Comparison of ENCODE assay signal across 32 cellular contexts in genomic region chr15:28900041-28900891, GRCh38. TPM values are rescaled to one million over a fixed set of nuclear protein-coding genes. Genes with fewer than 3 reads are reported as not detected.
DNase-seq lines count a peak whose midpoint lies in the region; ATAC-seq and TF ChIP-seq lines count a peak whose summit lies in the region.
"Had no signal": no experiment of that assay in that cellular context is flagged by ENCODE, and none has a peak within 500 bp of the region (broad histone marks: within the 10 kb centered on the region; RNA-seq: fewer than 3 reads in every experiment).

No MANE protein-coding gene starts in this region.

- 94% methylated on average over 5 of the region's 18 CpGs; no CpG with 5 or more reads in 1 of the 2 experiments for WGBS in IMR-90 (ENCODE audit: extremely low coverage in 2 of 2, insufficient read length in 1 of 2), 2 experiments
- WGBS in gastroesophageal sphincter (ENCODE audit: low coverage in 1 of 2), 2 donors, result 73 to 94% methylated on average over 4 to 6 of the region's 18 CpGs

- no peak overlapping the region for H3K4me2 ChIP-seq in IMR-90 (ENCODE audit: low read depth, low read length)

- peak overlapping the region; percentile 80 for H3K27ac Mint-ChIP-seq in CD8-positive, alpha-beta T cell
- H3K27ac Mint-ChIP-seq in stimulated activated effector memory CD8-positive, alpha-beta T cell treated with anti-CD3 and anti-CD28 coated beads, Interleukin-12 subunit alpha, Interleukin-12 subunit beta, amount 100 ng/mL, for 72 hours, result peak overlapping the region; percentile 21
- H3K27ac Mint-ChIP-seq: activated B cell treated with CpG ODN at 0.5 μM for 24 hours; dendritic cell treated with granulocyte-macrophage colony-stimulating factor and Interleukin-4, amounts not matched to agents 40 ng/mL and 50 ng/mL, for 4 days; endodermal cell; memory B cell had no signal

- no peak overlapping the region for H3K4me3 Mint-ChIP-seq in CD8-positive, alpha-beta T cell
- H3K4me3 Mint-ChIP-seq in stimulated activated effector memory CD8-positive, alpha-beta T cell treated with anti-CD3 and anti-CD28 coated beads, Interleukin-12 subunit alpha, Interleukin-12 subunit beta, amount 100 ng/mL, for 72 hours, result no peak overlapping the region
- H3K4me3 Mint-ChIP-seq: activated B cell treated with CpG ODN at 0.5 μM for 24 hours; dendritic cell treated with granulocyte-macrophage colony-stimulating factor and Interleukin-4, amounts not matched to agents 40 ng/mL and 50 ng/mL, for 4 days; endodermal cell; memory B cell had no signal

- H3K23ac ChIP-seq in IMR-90 (ENCODE audit: low read depth, low read length), result no peak overlapping the region

- dilution Hi-C loops in IMR-90 (cut with HindIII; ENCODE audit: low sequenced_read_pairs, unreplicated experiment), result no loop called here

- H3K27ac ChIP-seq in CD8-positive, alpha-beta T cell (ENCODE audit: low read depth, low read length), result no peak overlapping the region
- H3K27ac ChIP-seq in IMR-90 (ENCODE audit: insufficient read depth, low read length) (no peak overlapping the region), gastroesophageal sphincter (no peak overlapping the region)
- H3K27ac ChIP-seq: esophagus muscularis mucosa, foreskin keratinocyte, HL-60, SJSA1, skin epidermis, upper lobe of left lung had no signal

- H2BK20ac ChIP-seq in IMR-90 (ENCODE audit: low read depth, low read length), result no peak overlapping the region

- H3K9me1 ChIP-seq in IMR-90 (ENCODE audit: insufficient read depth, low read length), result peaks cover 23% of the 10 kb centered on the region

- no peak overlapping the region for H3K9ac ChIP-seq in IMR-90 (ENCODE audit: low read depth, low read length)

- no peak overlapping the region for H2BK120ac ChIP-seq in IMR-90 (ENCODE audit: low read depth, low read length)

- CTCF ChIA-PET in CD8-positive, alpha-beta T cell (lab: Charles Lee), result no interaction called here
- CTCF ChIA-PET in IMR-90 (lab: Yijun Ruan, JAX), result no interaction called here

- peak in 1 of 7 experiments; percentile 3 for DNase-seq in CD8-positive, alpha-beta T cell
- DNase-seq in IMR-90, result no peak
- no peak for DNase-seq in stimulated activated effector memory CD8-positive, alpha-beta T cell treated with anti-CD3 and anti-CD28 coated beads, Interleukin-12 subunit alpha, Interleukin-12 subunit beta, amount 100 ng/mL, for 72 hours (ENCODE audit: low spot score in 2 of 2)
- no peak for DNase-seq in cardiac septum (ENCODE audit: low spot score)
- DNase-seq in putamen (ENCODE audit: low spot score), result no peak
- no peak for DNase-seq in GF-D8 (lab: John Stamatoyannopoulos, UW)
- DNase-seq: activated B cell treated with CpG ODN at 0.5 μM for 24 hours; activated CD4-positive, alpha-beta T cell treated with anti-CD3 and anti-CD28 coated beads, Interleukin-2, amount 50 U/mL, for 1 hour; activated CD8-positive, alpha-beta memory T cell treated with anti-CD3 and anti-CD28 coated beads, Interleukin-2, amount 50 U/mL, for 4 hours; activated gamma-delta T cell treated with Interleukin-2 at 50 U/mL for 16 hours; anterior cingulate cortex; EL; foreskin keratinocyte; Karpas-422; left cardiac atrium; NCI-H146; NCI-H446; NCI-H82; occipital lobe; stimulated activated CD4-positive, alpha-beta T cell treated with anti-CD3 and anti-CD28 coated beads, Interleukin-1b, Interleukin-23, amount 100 ng/mL, for 48 hours; stimulated activated CD8-positive, alpha-beta memory T cell treated with anti-CD3 and anti-CD28 coated beads, Interleukin-4, amount 100 ng/mL, for 48 hours; upper lobe of left lung had no signal

- H3K9me3 ChIP-seq in CD8-positive, alpha-beta T cell (ENCODE audit: low read length), result no peaks in the 10 kb centered on the region
- H3K9me3 ChIP-seq in IMR-90 (ENCODE audit: control insufficient read depth, insufficient read depth, low read length) (no peaks in the 10 kb centered on the region; the same call in 1 of the 2 replicates), gastroesophageal sphincter (no peaks in the 10 kb centered on the region)
- H3K9me3 ChIP-seq: esophagus muscularis mucosa, upper lobe of left lung had no signal

- H4K5ac ChIP-seq in IMR-90 (ENCODE audit: low read depth, low read length), result no peak overlapping the region

- peaks cover 20% of the 10 kb centered on the region for H3K36me3 Mint-ChIP-seq in CD8-positive, alpha-beta T cell
- H3K36me3 Mint-ChIP-seq in stimulated activated effector memory CD8-positive, alpha-beta T cell treated with anti-CD3 and anti-CD28 coated beads, Interleukin-12 subunit alpha, Interleukin-12 subunit beta, amount 100 ng/mL, for 72 hours, result peaks cover 4% of the 10 kb centered on the region
- H3K36me3 Mint-ChIP-seq: memory B cell had no signal

- H3K4me1 ChIP-seq in CD8-positive, alpha-beta T cell (ENCODE audit: insufficient read depth, low read length), result peaks cover 77% of the 10 kb centered on the region
- H3K4me1 ChIP-seq in IMR-90 (ENCODE audit: control insufficient read depth, insufficient read depth, low read length) (peaks cover 7% of the 10 kb centered on the region), gastroesophageal sphincter (no peaks in the 10 kb centered on the region)
- H3K4me1 ChIP-seq: upper lobe of left lung had no signal

- peaks cover 9% of the 10 kb centered on the region for H4K20me1 ChIP-seq in IMR-90 (ENCODE audit: insufficient read depth, low read length)

- no peak overlapping the region for H4K8ac ChIP-seq in IMR-90 (ENCODE audit: low read depth in 2 of 2, low read length in 2 of 2)

- peak overlapping the region; percentile 33; the same call in 1 of the 2 replicates for H2AK5ac ChIP-seq in IMR-90 (ENCODE audit: low read depth, low read length)

- no TSS peak for BruUV-seq in IMR-90 (replicated peaks; lab: Mats Ljungman, UMichigan)

- H3K4me1 Mint-ChIP-seq in CD8-positive, alpha-beta T cell (ENCODE audit: low read depth), result peaks cover 78% of the 10 kb centered on the region
- H3K4me1 Mint-ChIP-seq in stimulated activated effector memory CD8-positive, alpha-beta T cell treated with anti-CD3 and anti-CD28 coated beads, Interleukin-12 subunit alpha, Interleukin-12 subunit beta, amount 100 ng/mL, for 72 hours, result peaks cover 7% of the 10 kb centered on the region
- H3K4me1 Mint-ChIP-seq: activated B cell treated with CpG ODN at 0.5 μM for 24 hours, endodermal cell, memory B cell had no signal

- no peak for TF ChIP-seq CTCF in CD8-positive, alpha-beta T cell (IDR thresholded peaks at IDR 0.05)
- no peak for TF ChIP-seq CTCF in IMR-90 (conservative IDR thresholded peaks at IDR 0.05; ENCODE audit: low read depth, low read length)
- no peak for TF ChIP-seq CTCF in gastroesophageal sphincter (IDR thresholded peaks at IDR 0.05)

- TF ChIP-seq POLR2A in IMR-90 (IDR thresholded peaks at IDR 0.05; ENCODE audit: low read depth, low read length) (no peak), gastroesophageal sphincter (IDR thresholded peaks at IDR 0.05) (no peak)

- H3K14ac ChIP-seq in IMR-90 (replicated peaks; ENCODE audit: low read depth, low read length), result no peak overlapping the region

- no peak overlapping the region for H4K91ac ChIP-seq in IMR-90 (ENCODE audit: insufficient read depth, low read depth, low read length)

- H3K79me1 ChIP-seq in IMR-90 (ENCODE audit: low read depth in 1 of 2, low read length in 2 of 2), result peaks cover 25 to 82% of the 10 kb centered on the region in 2 experiments

- no peak overlapping the region for H2AFZ ChIP-seq in IMR-90 (replicated peaks; ENCODE audit: low read length, poor library complexity)

- H3K9me3 Mint-ChIP-seq in CD8-positive, alpha-beta T cell, result no peaks in the 10 kb centered on the region
- H3K9me3 Mint-ChIP-seq in stimulated activated effector memory CD8-positive, alpha-beta T cell treated with anti-CD3 and anti-CD28 coated beads, Interleukin-12 subunit alpha, Interleukin-12 subunit beta, amount 100 ng/mL, for 72 hours, result no peaks in the 10 kb centered on the region
- H3K9me3 Mint-ChIP-seq: activated B cell treated with CpG ODN at 0.5 μM for 24 hours; dendritic cell treated with granulocyte-macrophage colony-stimulating factor and Interleukin-4, amounts not matched to agents 40 ng/mL and 50 ng/mL, for 4 days had no signal

- no peak for TF ChIP-seq RAD21 in IMR-90 (IDR thresholded peaks at IDR 0.05; ENCODE audit: low read length)

- H3K27me3 Mint-ChIP-seq in CD8-positive, alpha-beta T cell (ENCODE audit: low read depth), result no peaks in the 10 kb centered on the region
- H3K27me3 Mint-ChIP-seq: activated B cell treated with CpG ODN at 0.5 μM for 24 hours had no signal

- H3K18ac ChIP-seq in IMR-90 (ENCODE audit: low read depth, low read length), result no peak overlapping the region

- intact Hi-C loops in CD8-positive, alpha-beta T cell (cut with DNase I, micrococcal nuclease), result no loop called here
- intact Hi-C loops in IMR-90 (cut with micrococcal nuclease), result no loop called here
- intact Hi-C loops in cardiac septum (cut with DNase I), result no loop called here

- H3K27me3 ChIP-seq in CD8-positive, alpha-beta T cell (ENCODE audit: insufficient read depth, low read length), result no peaks in the 10 kb centered on the region
- no peaks in the 10 kb centered on the region for H3K27me3 ChIP-seq in IMR-90 (ENCODE audit: control insufficient read depth, insufficient read depth, low read length)
- peaks cover 5% of the 10 kb centered on the region for H3K27me3 ChIP-seq in gastroesophageal sphincter
- H3K27me3 ChIP-seq: esophagus muscularis mucosa, foreskin keratinocyte, SJSA1, upper lobe of left lung had no signal

- no peak overlapping the region for H2BK5ac ChIP-seq in IMR-90 (ENCODE audit: low read depth, low read length, poor library complexity, severe bottlenecking)

- H3K4me3 ChIP-seq in CD8-positive, alpha-beta T cell (ENCODE audit: low read depth, low read length), result no peak overlapping the region
- no peak overlapping the region for H3K4me3 ChIP-seq in IMR-90 (ENCODE audit: insufficient read depth, low read depth, low read length)
- H3K4me3 ChIP-seq in gastroesophageal sphincter, result no peak overlapping the region
- H3K4me3 ChIP-seq: esophagus muscularis mucosa, SJSA1, skin epidermis, upper lobe of left lung had no signal

- no peaks in the 10 kb centered on the region for H3K36me3 ChIP-seq in CD8-positive, alpha-beta T cell (ENCODE audit: insufficient read depth, low read length)
- 0 out of 2 replicates have a peak, but pooled peaks cover 2% of the 10 kb centered on the region for H3K36me3 ChIP-seq in IMR-90 (ENCODE audit: control insufficient read depth, insufficient read depth, low read length)
- no peaks in the 10 kb centered on the region for H3K36me3 ChIP-seq in gastroesophageal sphincter
- H3K36me3 ChIP-seq: esophagus muscularis mucosa, upper lobe of left lung had no signal

- no peak overlapping the region for H3K4ac ChIP-seq in IMR-90 (ENCODE audit: low read depth, low read length)

- no peak overlapping the region for H2AK9ac ChIP-seq in IMR-90 (replicated peaks; ENCODE audit: low read depth, low read length, poor library complexity)

- no peak for TF ChIP-seq EP300 in gastroesophageal sphincter (IDR thresholded peaks at IDR 0.05)

- H2BK15ac ChIP-seq in IMR-90 (ENCODE audit: low read depth, low read length), result no peak overlapping the region

- POLR2A ChIA-PET in CD8-positive, alpha-beta T cell (lab: Charles Lee), result no interaction called here
- POLR2A ChIA-PET in IMR-90 (lab: Charles Lee; ENCODE audit: unreplicated experiment), result no interaction called here

- H3K56ac ChIP-seq in IMR-90 (ENCODE audit: extremely low read depth, insufficient read depth, low read length), result no peak overlapping the region

- in situ Hi-C loops in IMR-90 (cut with MboI; ENCODE audit: low sequenced_read_pairs), result no loop called here

- no peak for ATAC-seq in CD8-positive, alpha-beta T cell
- ATAC-seq in IMR-90 (ENCODE audit: low read depth) (no peak), gastroesophageal sphincter (peak; percentile 50)
- ATAC-seq in stimulated activated effector memory CD8-positive, alpha-beta T cell treated with anti-CD3 and anti-CD28 coated beads, Interleukin-12 subunit alpha, Interleukin-12 subunit beta, amount 100 ng/mL, for 72 hours, result no peak
- ATAC-seq: foreskin keratinocyte, left cardiac atrium had no signal

RNA-seq across cellular contexts. Expression of gene APBA2, which starts 14.5 kb away (rescaled TPM):
- total RNA-seq in CD8-positive, alpha-beta T cell, result 100 to 1,000 TPM; 106 to 108 TPM
- total RNA-seq in IMR-90 (2012; rRNA removed), result 27.8 and 33.0 TPM in 2 replicates
- 21.7 and 26.5 TPM in 2 replicates for polyA plus RNA-seq in IMR-90 (2012; rRNA removed)
- 14.7 and 25.1 TPM in 2 replicates for polyA plus RNA-seq in IMR-90 (2012; cell fraction: cytosol; rRNA removed)
- polyA plus RNA-seq in IMR-90 (2012; cell fraction: nucleus; rRNA removed; ENCODE audit: low replicate concordance), result 35.8 and 49.9 TPM in 2 replicates
- 10 to 100 TPM in 1 of 4 donors, 1 to 10 TPM in 3; 3.1 to 14.9 (median 4.2) TPM for total RNA-seq in gastroesophageal sphincter
- 0.57 TPM for total RNA-seq in cardiac septum
- total RNA-seq: activated B cell treated with CpG ODN at 0.5 μM for 24 hours had no signal

RNA-seq across cellular contexts. Expression of gene GOLGA6L7, which starts 51.8 kb away (rescaled TPM):
- total RNA-seq in CD8-positive, alpha-beta T cell, result not detected
- total RNA-seq in IMR-90 (2012; rRNA removed) (not detected in 2 replicates), gastroesophageal sphincter (not detected), cardiac septum (not detected)
- polyA plus RNA-seq in IMR-90 (2012; rRNA removed), result not detected in 2 replicates
- polyA plus RNA-seq in IMR-90 (2012; cell fraction: cytosol; rRNA removed), result not detected in 2 replicates
- polyA plus RNA-seq in IMR-90 (2012; cell fraction: nucleus; rRNA removed; ENCODE audit: low replicate concordance), result not detected in 2 replicates
- total RNA-seq: activated B cell treated with CpG ODN at 0.5 μM for 24 hours, esophagus muscularis mucosa, foreskin keratinocyte, left cardiac atrium, occipital lobe, renal cortical epithelial cell, RPMI7951, SJSA1, upper lobe of left lung had no signal
- polyA plus RNA-seq: foreskin keratinocyte had no signal
